8 cellular contexts compared by ENCODE assay signal in genomic region chr4:22962186-22962786, GRCh38.
DNase-seq lines count a peak whose midpoint lies in the region; ATAC-seq and TF ChIP-seq lines count a peak whose summit lies in the region.

No MANE protein-coding gene starts in this region.

- no peak overlapping the region; the same call in 1 of the 2 replicates for H3K4me2 ChIP-seq in OCI-LY3 (ENCODE audit: low read length)

- H2AFZ ChIP-seq in OCI-LY3 (ENCODE audit: low read depth, low read length), result no peak overlapping the region

- intact Hi-C loops in cardiac septum (cut with DNase I) (no loop called here), transverse colon (cut with DNase I; ENCODE audit: low total_unique reads) (loop anchor here (5.0 kb wide), 1 partner anchor 1280 kb away; no protein-coding TSS in a partner anchor), sciatic nerve (cut with DNase I) (no loop called here)

- TF ChIP-seq CTCF in cardiac muscle cell (IDR thresholded peaks at IDR 0.05; ENCODE audit: low read depth, low read length) (peak; percentile 53), OCI-LY3 (IDR thresholded peaks at IDR 0.05; ENCODE audit: low read depth, low read length) (peak; percentile 64), fibroblast of the aortic adventitia (IDR thresholded peaks at IDR 0.05; ENCODE audit: insufficient read depth, low read length) (peak; percentile 48), transverse colon (IDR thresholded peaks at IDR 0.05) (peak; percentile 28 to 44 (median 39))

- no peaks in the 10 kb centered on the region for H3K4me1 Mint-ChIP-seq in activated naive CD8-positive, alpha-beta T cell treated with anti-CD3 and anti-CD28 coated beads, Interleukin-2, amount 50 U/mL, for 24 hours

- H4K20me1 ChIP-seq in OCI-LY3 (ENCODE audit: insufficient read depth, low read length), result no peaks in the 10 kb centered on the region

- H3K4me3 Mint-ChIP-seq in activated naive CD8-positive, alpha-beta T cell treated with anti-CD3 and anti-CD28 coated beads, Interleukin-2, amount 50 U/mL, for 24 hours, result no peak overlapping the region

- no peaks in the 10 kb centered on the region for H3K9me3 ChIP-seq in cardiac muscle cell (ENCODE audit: low read depth)
- no peaks in the 10 kb centered on the region for H3K9me3 ChIP-seq in OCI-LY3 (ENCODE audit: insufficient read depth, low read length)
- no peaks in the 10 kb centered on the region for H3K9me3 ChIP-seq in transverse colon

- H3K4me3 ChIP-seq in cardiac muscle cell (no peak overlapping the region), OCI-LY3 (ENCODE audit: low read length) (no peak overlapping the region), fibroblast of the aortic adventitia (ENCODE audit: low read depth, low read length) (no peak overlapping the region), transverse colon (no peak overlapping the region)

- H3K36me3 Mint-ChIP-seq in activated naive CD8-positive, alpha-beta T cell treated with anti-CD3 and anti-CD28 coated beads, Interleukin-2, amount 50 U/mL, for 24 hours (ENCODE audit: low read depth), result no peaks in the 10 kb centered on the region

- no peaks in the 10 kb centered on the region for H3K79me2 ChIP-seq in OCI-LY3 (ENCODE audit: low read length)

- TF ChIP-seq EP300 in transverse colon (IDR thresholded peaks at IDR 0.05; ENCODE audit: low read depth), result no peak

- TF ChIP-seq POLR2A in transverse colon (IDR thresholded peaks at IDR 0.05), result no peak

- H3K27ac ChIP-seq in cardiac muscle cell (no peak overlapping the region), OCI-LY3 (ENCODE audit: low read length) (no peak overlapping the region), transverse colon (no peak overlapping the region)

- no peaks in the 10 kb centered on the region for H3K36me3 ChIP-seq in cardiac muscle cell
- H3K36me3 ChIP-seq in OCI-LY3 (replicated peaks; ENCODE audit: low read depth, low read length), result no peaks in the 10 kb centered on the region
- H3K36me3 ChIP-seq in transverse colon, result no peaks in the 10 kb centered on the region

- no peak for ATAC-seq in sciatic nerve
- no peak for ATAC-seq in activated naive CD8-positive, alpha-beta T cell treated with anti-CD3 and anti-CD28 coated beads, Interleukin-2, amount 50 U/mL, for 24 hours

- 34 to 39% methylated on average over 6 of the region's 6 CpGs for WGBS in transverse colon (ENCODE audit: low coverage in 1 of 2), 2 donors

- H3K4me1 ChIP-seq in cardiac muscle cell (ENCODE audit: low read depth) (no peaks in the 10 kb centered on the region), OCI-LY3 (ENCODE audit: low read length) (no peaks in the 10 kb centered on the region), transverse colon (no peaks in the 10 kb centered on the region)

- DNase-seq in cardiac muscle cell (ENCODE audit: low read depth in 1 of 2, low spot score in 1 of 2) (peak; percentile 30 to 49), cardiac septum (ENCODE audit: low spot score) (no peak), fibroblast of the aortic adventitia (ENCODE audit: low read depth) (peak; percentile 39), transverse colon (no peak), sciatic nerve (ENCODE audit: low spot score) (no peak)
- DNase-seq in activated CD8-positive, alpha-beta memory T cell treated with anti-CD3 and anti-CD28 coated beads, Interleukin-2, amount 50 U/mL, for 4 hours, result no peak
- no peak for DNase-seq in activated naive CD8-positive, alpha-beta T cell treated with anti-CD3 and anti-CD28 coated beads, Interleukin-2, amount 50 U/mL, for 24 hours

- no peak overlapping the region for H3K9ac ChIP-seq in OCI-LY3 (ENCODE audit: low read length)

- peaks cover 20% of the 10 kb centered on the region for H3K9me3 Mint-ChIP-seq in activated naive CD8-positive, alpha-beta T cell treated with anti-CD3 and anti-CD28 coated beads, Interleukin-2, amount 50 U/mL, for 24 hours

- in situ Hi-C loops in transverse colon (cut with MboI; ENCODE audit: low pct_ligation_motif_present in 1 of 4, low pct_unique_long_range_greater_than_20kb in 1 of 4, low sequenced_read_pairs in 3 of 4), result no loop called here

- H3K27ac Mint-ChIP-seq in activated naive CD8-positive, alpha-beta T cell treated with anti-CD3 and anti-CD28 coated beads, Interleukin-2, amount 50 U/mL, for 24 hours, result no peak overlapping the region

- H3K27me3 ChIP-seq in cardiac muscle cell, result no peaks in the 10 kb centered on the region
- H3K27me3 ChIP-seq in OCI-LY3 (ENCODE audit: low read depth, low read length), result no peaks in the 10 kb centered on the region
- no peaks in the 10 kb centered on the region for H3K27me3 ChIP-seq in transverse colon

- H3K27me3 Mint-ChIP-seq in activated naive CD8-positive, alpha-beta T cell treated with anti-CD3 and anti-CD28 coated beads, Interleukin-2, amount 50 U/mL, for 24 hours, result no peaks in the 10 kb centered on the region

Comparison
In these comparisons a context has a peak if more than half of its experiments do, and no peak if none do; other contexts are left out.
1. DNase-seq: peak in cardiac muscle cell (2 of 2) and fibroblast of the aortic adventitia (single experiment); none in cardiac septum (single experiment), transverse colon (single experiment), sciatic nerve (single experiment), activated CD8-positive, alpha-beta memory T cell treated with anti-CD3 and anti-CD28 coated beads, Interleukin-2, amount 50 U/mL, for 4 hours (single experiment) and activated naive CD8-positive, alpha-beta T cell treated with anti-CD3 and anti-CD28 coated beads, Interleukin-2, amount 50 U/mL, for 24 hours (single experiment).
2. Peak in every context shown above with its lines, with median percentiles within 50 percentile points of each other: CTCF ChIP-seq.